In genomic region chr3:100708989-100709839, GRCh38 we compare ENCODE assay signal across 8 cellular contexts. TPM values are rescaled to one million over a fixed set of nuclear protein-coding genes. Genes with fewer than 3 reads are reported as not detected.
DNase-seq lines count a peak whose midpoint lies in the region; ATAC-seq lines count a peak whose summit lies in the region.

TSS of gene TFG (plus strand) at chr3:100709494. CDS start at chr3:100713686, 4,192 bp downstream.

- peak; percentile 93 for ATAC-seq in GM21360 (IDR thresholded peaks at IDR 0.05; ENCODE audit: unreplicated experiment)

- peak; percentile 94 for DNase-seq in COLO668 (lab: John Stamatoyannopoulos, UW; ENCODE audit: unreplicated experiment)
- DNase-seq in HT1080 (ENCODE audit: low read depth), result peak; percentile 99
- DNase-seq in NOMO-1 treated with DMSO at 0.1 percent for 48 hours (lab: John Stamatoyannopoulos, UW; ENCODE audit: unreplicated experiment), result peak; percentile 98
- peak; percentile 93 to 96 for DNase-seq in activated CD8-positive, alpha-beta memory T cell treated with anti-CD3 and anti-CD28 coated beads for 4 hours (ENCODE audit: low read depth in 2 of 2)
- peak; percentile 96 to 98 (median 98) for DNase-seq in effector memory CD4-positive, alpha-beta T cell
- DNase-seq in lung microvascular endothelial cell (ENCODE audit: low read depth in 2 of 2), result peak; percentile 99 to 100
- DNase-seq in stimulated activated CD4-positive, alpha-beta T cell treated with anti-CD3 and anti-CD28 coated beads, TNF-alpha, amount 100 ng/mL, for 48 hours (ENCODE audit: low read depth in 3 of 3), result peak; percentile 89 to 96 (median 92)

- no peaks in the 10 kb centered on the region for H3K36me3 ChIP-seq in effector memory CD4-positive, alpha-beta T cell (ENCODE audit: control insufficient read depth, insufficient read depth, low read length)

- no peaks in the 10 kb centered on the region for H3K9me3 ChIP-seq in effector memory CD4-positive, alpha-beta T cell (ENCODE audit: control insufficient read depth, low read length)

- H3K27ac ChIP-seq in effector memory CD4-positive, alpha-beta T cell (ENCODE audit: insufficient read depth, low read length, poor library complexity, severe bottlenecking), result peak within 1 kb of the TSS; percentile 91

- peaks cover 3% of the 10 kb centered on the region for H3K4me1 ChIP-seq in effector memory CD4-positive, alpha-beta T cell (ENCODE audit: control insufficient read depth, insufficient read depth, low read length, poor library complexity, severe bottlenecking)

- H3K4me3 ChIP-seq in effector memory CD4-positive, alpha-beta T cell (ENCODE audit: insufficient read depth, low read depth, low read length, poor library complexity, severe bottlenecking), result peak within 1 kb of the TSS; percentile 84

- no peaks in the 10 kb centered on the region for H3K27me3 ChIP-seq in effector memory CD4-positive, alpha-beta T cell (replicated peaks; ENCODE audit: control insufficient read depth, insufficient read depth, low read length, poor library complexity, severe bottlenecking)

RNA-seq across cellular contexts. Expression of gene TFG, which starts in this region (rescaled TPM):
- 59.5 and 105 TPM in 2 replicates for total RNA-seq in HT1080 (2014; rRNA removed; shearing (Covaris generic))
- polyA plus RNA-seq in HT1080 (2015; cell fraction: cytosol; rRNA removed), result 160 and 177 TPM in 2 replicates
- polyA plus RNA-seq in HT1080 (2015; cell fraction: nucleus; rRNA removed), result 220 and 223 TPM in 2 replicates
- 36.1 and 39.4 TPM in 2 replicates for total RNA-seq in lung microvascular endothelial cell

Comparison
In these comparisons a context has a peak if more than half of its experiments do, and no peak if none do; other contexts are left out.
1. Peak in every context shown above with its lines: DNase-seq, ATAC-seq, H3K4me3 ChIP-seq and H3K27ac ChIP-seq.